8 cellular contexts compared by ENCODE assay signal in genomic region chr22:39518124-39518786, GRCh38. TPM values are rescaled to one million over a fixed set of nuclear protein-coding genes. Genes with fewer than 3 reads are reported as not detected.
DNase-seq lines count a peak whose midpoint lies in the region; ATAC-seq and TF ChIP-seq lines count a peak whose summit lies in the region.

No MANE protein-coding gene starts in this region.

- H3K4me1 ChIP-seq in left ventricle myocardium inferior: peaks cover 65% of the 10 kb centered on the region
- peaks cover 3 to 49% (median 32%) of the 10 kb centered on the region in 12 donors for H3K4me1 ChIP-seq in heart left ventricle

- peak overlapping the region; percentile 96 for H3K4me3 Mint-ChIP-seq in activated T-helper 2 cell treated with anti-CD3 and anti-CD28 coated beads, Interferon-gamma antibody, Interleukin-2, Interleukin-4, amounts not matched to agents 10 μg/mL and 5 μg/mL and 100 μg/mL, durations not matched to agents 14 hours and 24 hours and 36 hours (ENCODE audit: low read depth)

- DNase-seq in left ventricle myocardium inferior (no peak), heart left ventricle (no peak), kidney glomerular epithelial cell (lab: John Stamatoyannopoulos, UW) (peak; percentile 21), NCI-H1048 (lab: John Stamatoyannopoulos, UW) (no peak)
- no peak for DNase-seq in activated T-helper 2 cell treated with anti-CD3 and anti-CD28 coated beads, Interferon-gamma antibody, Interleukin-2, Interleukin-4, amounts not matched to agents 10 μg/mL and 5 μg/mL and 100 μg/mL, durations not matched to agents 14 hours and 24 hours and 36 hours (ENCODE audit: low spot score)

- peaks cover 56% of the 10 kb centered on the region for H3K36me3 ChIP-seq in left ventricle myocardium inferior
- peaks cover 12 to 70% (median 57%) of the 10 kb centered on the region in 9 donors for H3K36me3 ChIP-seq in heart left ventricle

- H3K36me3 Mint-ChIP-seq in activated T-helper 2 cell treated with anti-CD3 and anti-CD28 coated beads, Interferon-gamma antibody, Interleukin-2, Interleukin-4, amounts not matched to agents 10 μg/mL and 5 μg/mL and 100 μg/mL, durations not matched to agents 14 hours and 24 hours and 36 hours (ENCODE audit: low read depth): peaks cover 79% of the 10 kb centered on the region

- H3K27me3 ChIP-seq in left ventricle myocardium inferior (ENCODE audit: low read depth) (no peaks in the 10 kb centered on the region), heart left ventricle (no peaks in the 10 kb centered on the region)

- H3K27me3 Mint-ChIP-seq in activated T-helper 2 cell treated with anti-CD3 and anti-CD28 coated beads, Interferon-gamma antibody, Interleukin-2, Interleukin-4, amounts not matched to agents 10 μg/mL and 5 μg/mL and 100 μg/mL, durations not matched to agents 14 hours and 24 hours and 36 hours (ENCODE audit: low read depth): no peaks in the 10 kb centered on the region

- ATAC-seq in heart left ventricle: no peak
- ATAC-seq in esophagus mucosa: no peak
- ATAC-seq in GM21381 (IDR thresholded peaks at IDR 0.05; ENCODE audit: unreplicated experiment): no peak
- no peak for ATAC-seq in HG03025 (IDR thresholded peaks at IDR 0.05; ENCODE audit: low FRiP score, unreplicated experiment)

- no peaks in the 10 kb centered on the region for H3K9me3 ChIP-seq in left ventricle myocardium inferior (replicated peaks)
- no peaks in the 10 kb centered on the region for H3K9me3 ChIP-seq in heart left ventricle

- H3K27ac ChIP-seq in left ventricle myocardium inferior (replicated peaks): peak overlapping the region; percentile 99
- H3K27ac ChIP-seq in heart left ventricle: peak overlapping the region in 6 of 12 donors; percentile 97 to 100 (median 100)

- intact Hi-C loops in left ventricle myocardium inferior (cut with micrococcal nuclease) (loop anchor here (10.0 kb wide), 1 partner anchor 173 kb away; the partner anchor contains the start of gene SYNGR1), heart left ventricle (cut with DNase I) (loop anchor here in 7 of 10 donors (2.0 to 10.0 kb wide), 7 partner anchors 15 to 343 kb away; partner anchors contain the start of genes MIEF1 (in 1 of the 7), RPL3 (in 1 of the 7), SYNGR1 (in 1 of the 7) and TAB1 (in 1 of the 7))
- intact Hi-C loops in activated T-helper 2 cell treated with anti-CD3 and anti-CD28 coated beads, Interferon-gamma antibody, Interleukin-2, Interleukin-4, amounts not matched to agents 10 μg/mL and 5 μg/mL and 100 μg/mL, durations not matched to agents 14 hours and 24 hours and 36 hours (cut with micrococcal nuclease): no loop called here

- H3K9me3 Mint-ChIP-seq in activated T-helper 2 cell treated with anti-CD3 and anti-CD28 coated beads, Interferon-gamma antibody, Interleukin-2, Interleukin-4, amounts not matched to agents 10 μg/mL and 5 μg/mL and 100 μg/mL, durations not matched to agents 14 hours and 24 hours and 36 hours: no peaks in the 10 kb centered on the region

- H3K4me1 Mint-ChIP-seq in activated T-helper 2 cell treated with anti-CD3 and anti-CD28 coated beads, Interferon-gamma antibody, Interleukin-2, Interleukin-4, amounts not matched to agents 10 μg/mL and 5 μg/mL and 100 μg/mL, durations not matched to agents 14 hours and 24 hours and 36 hours (ENCODE audit: low read depth): peaks cover 43% of the 10 kb centered on the region

- peak overlapping the region; percentile 92 for H3K4me3 ChIP-seq in left ventricle myocardium inferior
- H3K4me3 ChIP-seq in heart left ventricle: peak overlapping the region in 2 of 12 donors; percentile 97 to 100

- no peak for TF ChIP-seq POLR2A in heart left ventricle (IDR thresholded peaks at IDR 0.05)

- TF ChIP-seq CTCF in left ventricle myocardium inferior (IDR thresholded peaks at IDR 0.05; ENCODE audit: borderline replicate concordance) (no peak), heart left ventricle (IDR thresholded peaks at IDR 0.05) (no peak)

- WGBS in heart left ventricle, 4 donors: 57 to 62% (median 59%) methylated on average over 5 of the region's 5 CpGs

- H3K27ac Mint-ChIP-seq in activated T-helper 2 cell treated with anti-CD3 and anti-CD28 coated beads, Interferon-gamma antibody, Interleukin-2, Interleukin-4, amounts not matched to agents 10 μg/mL and 5 μg/mL and 100 μg/mL, durations not matched to agents 14 hours and 24 hours and 36 hours: peak overlapping the region; percentile 98

RNA-seq across cellular contexts. Expression of gene ATF4, which starts 2.1 kb away (rescaled TPM):
- total RNA-seq in left ventricle myocardium inferior (193 TPM), heart left ventricle (100 to 1,000 TPM; 117 to 322 (median 168) TPM), esophagus mucosa (375 TPM)
- polyA plus RNA-seq in heart left ventricle: 100 to 1,000 TPM; 378 to 458 TPM
- 339 and 348 TPM in 2 replicates for total RNA-seq in activated T-helper 2 cell treated with anti-CD3 and anti-CD28 coated beads, Interferon-gamma antibody, Interleukin-2, Interleukin-4, amounts not matched to agents 10 μg/mL and 5 μg/mL and 100 μg/mL, durations not matched to agents 14 hours and 24 hours and 36 hours

RNA-seq across cellular contexts. Expression of gene RPS19BP1, which starts 14.3 kb away (rescaled TPM):
- total RNA-seq in left ventricle myocardium inferior (59.3 TPM), heart left ventricle (100 to 1,000 TPM in 2 of 9 donors, 10 to 100 TPM in 7; 33.2 to 108 (median 44.5) TPM), esophagus mucosa (40.7 TPM)
- polyA plus RNA-seq in heart left ventricle: 100 to 1,000 TPM; 154 to 220 TPM
- 76.9 and 78.4 TPM in 2 replicates for total RNA-seq in activated T-helper 2 cell treated with anti-CD3 and anti-CD28 coated beads, Interferon-gamma antibody, Interleukin-2, Interleukin-4, amounts not matched to agents 10 μg/mL and 5 μg/mL and 100 μg/mL, durations not matched to agents 14 hours and 24 hours and 36 hours

RNA-seq across cellular contexts. Expression of gene MIEF1, which starts 16.2 kb away (rescaled TPM):
- total RNA-seq in left ventricle myocardium inferior: 15.5 TPM
- 10 to 100 TPM; 15.4 to 25.2 (median 18.7) TPM for total RNA-seq in heart left ventricle
- 10 to 100 TPM in 1 of 2 donors, 1 to 10 TPM in 1; 6.5 to 22.3 TPM for polyA plus RNA-seq in heart left ventricle
- 46.9 and 47.5 TPM in 2 replicates for total RNA-seq in activated T-helper 2 cell treated with anti-CD3 and anti-CD28 coated beads, Interferon-gamma antibody, Interleukin-2, Interleukin-4, amounts not matched to agents 10 μg/mL and 5 μg/mL and 100 μg/mL, durations not matched to agents 14 hours and 24 hours and 36 hours
- total RNA-seq in esophagus mucosa: 16.7 TPM

RNA-seq across cellular contexts. Expression of gene CACNA1I, which starts 52.3 kb away (rescaled TPM):
- total RNA-seq in left ventricle myocardium inferior (0.05 TPM), heart left ventricle (under 1 TPM in 3 of 9 donors, not detected in 6; 0.02 to 0.07 (median 0.04) TPM), esophagus mucosa (0.08 TPM)
- polyA plus RNA-seq in heart left ventricle: under 1 TPM; 0.01 to 0.04 TPM
- 0.09 TPM in 2 replicates for total RNA-seq in activated T-helper 2 cell treated with anti-CD3 and anti-CD28 coated beads, Interferon-gamma antibody, Interleukin-2, Interleukin-4, amounts not matched to agents 10 μg/mL and 5 μg/mL and 100 μg/mL, durations not matched to agents 14 hours and 24 hours and 36 hours
